In the genomic region with DNA sequence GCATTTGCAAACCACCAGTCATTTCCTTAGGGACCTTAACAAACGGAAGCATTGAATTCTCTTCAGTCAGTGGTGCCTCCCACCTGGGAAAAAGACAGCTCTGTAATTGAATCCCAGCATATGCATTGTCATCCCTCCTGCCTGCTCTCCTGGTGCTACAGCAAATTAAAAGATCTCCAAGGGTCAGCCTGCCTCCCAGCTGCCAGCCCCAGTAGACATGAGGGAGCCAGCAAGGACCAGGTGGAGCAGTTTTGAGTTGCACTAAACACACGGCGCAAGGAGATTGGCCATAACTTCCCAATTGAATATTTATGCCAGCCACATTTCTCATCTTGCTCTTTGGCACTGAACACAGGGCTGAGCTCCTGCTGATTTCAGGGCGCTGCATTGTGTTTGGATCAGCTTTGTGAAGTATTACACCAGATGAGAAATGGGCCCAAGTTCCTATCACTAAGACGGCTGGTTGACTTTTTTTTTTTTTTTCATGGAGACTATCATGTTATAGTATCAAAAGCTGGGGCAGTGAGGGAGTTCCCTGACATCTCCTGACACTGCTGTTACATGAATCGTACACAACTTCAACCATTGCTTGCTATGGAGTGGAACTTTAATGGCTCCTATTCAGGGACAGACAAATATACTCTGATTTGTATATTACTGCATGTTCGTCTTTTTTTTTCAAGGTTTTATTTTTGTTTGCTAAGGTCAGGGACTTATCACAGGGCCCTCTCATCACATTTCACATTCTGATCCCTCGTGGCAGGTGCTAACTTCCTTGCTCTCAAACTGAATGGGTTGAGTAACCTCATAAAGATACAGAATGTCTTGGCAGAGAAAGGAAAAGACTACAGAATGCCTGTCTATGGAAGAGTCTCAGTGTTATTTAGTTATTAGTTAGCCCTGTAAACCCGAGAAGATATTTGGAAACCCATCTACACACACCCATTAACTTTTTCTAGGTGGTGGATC, we compare ENCODE assay signal across 16 cellular contexts.
DNase-seq lines count a peak whose midpoint lies in the region; ATAC-seq and TF ChIP-seq lines count a peak whose summit lies in the region.
"Had no signal": no experiment of that assay in that cellular context is flagged by ENCODE, and none has a peak within 500 bp of the region (broad histone marks: within the 10 kb centered on the region; RNA-seq: fewer than 3 reads in every experiment).

No MANE protein-coding gene starts in this region.

- no peak for TF ChIP-seq CTCF in nephron (IDR thresholded peaks at IDR 0.05; ENCODE audit: unreplicated experiment in 3 of 3)
- no peak for TF ChIP-seq CTCF in gastroesophageal sphincter (IDR thresholded peaks at IDR 0.05)

- H3K27me3 Mint-ChIP-seq in nephron (ENCODE audit: low read depth) = no peaks in the 10 kb centered on the region
- H3K27me3 Mint-ChIP-seq: dendritic cell treated with granulocyte-macrophage colony-stimulating factor and Interleukin-4, amounts not matched to agents 40 ng/mL and 50 ng/mL, for 4 days had no signal

- ATAC-seq in GM18511 (IDR thresholded peaks at IDR 0.05; ENCODE audit: unreplicated experiment) = no peak
- no peak for ATAC-seq in gastroesophageal sphincter
- ATAC-seq: stimulated activated naive CD8-positive, alpha-beta T cell treated with anti-CD3 and anti-CD28 coated beads, Interleukin-15, Interleukin-2, amounts not matched to agents 100 U/mL and 50 U/mL, for 24 hours had no signal

- peak overlapping the region in 1 of 3 experiments; percentile 15 for H3K4me3 Mint-ChIP-seq in nephron
- H3K4me3 Mint-ChIP-seq: activated T-helper 1 cell treated with anti-CD3 and anti-CD28 coated beads, Interleukin-12 subunit alpha, Interleukin-12 subunit beta, Interleukin-2, Interleukin-4 antibody, amounts not matched to agents 30 ng/mL and 10 ng/mL and 1 ng/mL, durations not matched to agents 14 hours and 24 hours and 36 hours; dendritic cell treated with granulocyte-macrophage colony-stimulating factor and Interleukin-4, amounts not matched to agents 40 ng/mL and 50 ng/mL, for 4 days had no signal

- WGBS in gastroesophageal sphincter (ENCODE audit: low coverage in 1 of 2), 2 donors = 58 to 59% methylated on average over 8 to 9 of the region's 9 CpGs

- no peaks in the 10 kb centered on the region for H3K36me3 ChIP-seq in gastroesophageal sphincter

- peaks cover 59% of the 10 kb centered on the region for H3K4me1 Mint-ChIP-seq in nephron

- H3K27me3 ChIP-seq in gastroesophageal sphincter = no peaks in the 10 kb centered on the region

- DNase-seq in ELF-1 (ENCODE audit: low read depth, low spot score) (peak; percentile 63), NCI-H187 treated with DMSO at 0.1 percent for 48 hours (lab: John Stamatoyannopoulos, UW) (peak; percentile 75), SK-N-DZ (ENCODE audit: low spot score) (peak; percentile 86), DMS79 treated with DMSO at 0.1 percent for 48 hours (lab: John Stamatoyannopoulos, UW) (no peak), DMS53 treated with DMSO at 0.1 percent for 48 hours (lab: John Stamatoyannopoulos, UW; ENCODE audit: unreplicated experiment) (no peak)
- DNase-seq: activated CD4-positive, alpha-beta T cell treated with anti-CD3 and anti-CD28 coated beads for 4 hours; amygdala; HCEC 1CT; OCI-M1; stimulated activated CD4-positive, alpha-beta T cell treated with anti-CD3 and anti-CD28 coated beads, Interleukin-4, amount 100 ng/mL, for 4 hours; stimulated activated naive CD8-positive, alpha-beta T cell treated with anti-CD3 and anti-CD28 coated beads, Interleukin-15, Interleukin-2, amounts not matched to agents 100 U/mL and 50 U/mL, for 24 hours had no signal

- no peaks in the 10 kb centered on the region for H3K9me3 Mint-ChIP-seq in nephron
- H3K9me3 Mint-ChIP-seq: activated T-helper 1 cell treated with anti-CD3 and anti-CD28 coated beads, Interleukin-12 subunit alpha, Interleukin-12 subunit beta, Interleukin-2, Interleukin-4 antibody, amounts not matched to agents 30 ng/mL and 10 ng/mL and 1 ng/mL, durations not matched to agents 14 hours and 24 hours and 36 hours; dendritic cell treated with granulocyte-macrophage colony-stimulating factor and Interleukin-4, amounts not matched to agents 40 ng/mL and 50 ng/mL, for 4 days had no signal

- no peak overlapping the region for H3K4me3 ChIP-seq in gastroesophageal sphincter

- peaks cover 5% of the 10 kb centered on the region for H3K36me3 Mint-ChIP-seq in nephron (ENCODE audit: low read depth)

- TF ChIP-seq EP300 in gastroesophageal sphincter (IDR thresholded peaks at IDR 0.05) = no peak

- no peak for TF ChIP-seq POLR2A in gastroesophageal sphincter (IDR thresholded peaks at IDR 0.05)

- no peak overlapping the region for H3K27ac ChIP-seq in gastroesophageal sphincter

- peak overlapping the region; percentile 62 to 94 (median 89) for H3K27ac Mint-ChIP-seq in nephron
- H3K27ac Mint-ChIP-seq: activated T-helper 1 cell treated with anti-CD3 and anti-CD28 coated beads, Interleukin-12 subunit alpha, Interleukin-12 subunit beta, Interleukin-2, Interleukin-4 antibody, amounts not matched to agents 30 ng/mL and 10 ng/mL and 1 ng/mL, durations not matched to agents 14 hours and 24 hours and 36 hours; dendritic cell treated with granulocyte-macrophage colony-stimulating factor and Interleukin-4, amounts not matched to agents 40 ng/mL and 50 ng/mL, for 4 days had no signal

- H3K4me1 ChIP-seq in gastroesophageal sphincter = no peaks in the 10 kb centered on the region

- H3K9me3 ChIP-seq in gastroesophageal sphincter = no peaks in the 10 kb centered on the region

Comparison
In these comparisons a context has a peak if more than half of its experiments do, and no peak if none do; other contexts are left out.
1. DNase-seq: peak in ELF-1 (single experiment), NCI-H187 treated with DMSO at 0.1 percent for 48 hours (single experiment) and SK-N-DZ (single experiment); none in DMS79 treated with DMSO at 0.1 percent for 48 hours (single experiment) and DMS53 treated with DMSO at 0.1 percent for 48 hours (single experiment).